ENCODE assay signal across 27 cellular contexts in genomic region chrX:31392541-31392940, GRCh38.
"Had no signal": no experiment of that assay in that cellular context is flagged by ENCODE, and none has a peak within 500 bp of the region (broad histone marks: within the 10 kb centered on the region; RNA-seq: fewer than 3 reads in every experiment).

No MANE protein-coding gene starts in this region.

- H3K4me3 Mint-ChIP-seq: activated B cell treated with CpG ODN at 0.5 μM for 24 hours; activated CD4-positive, alpha-beta T cell treated with anti-CD3 and anti-CD28 coated beads, Interleukin-2, amount 10 ng/mL, durations not matched to agents 24 days and 14 days; activated CD8-positive, alpha-beta memory T cell treated with anti-CD3 and anti-CD28 coated beads, Interleukin-2, amount 10 ng/mL, durations not matched to agents 7 days and 5 days; activated naive CD4-positive, alpha-beta T cell treated with anti-CD3 and anti-CD28 coated beads for 36 hours; activated naive CD8-positive, alpha-beta T cell; activated T-cell treated with anti-CD3 and anti-CD28 coated beads, Interleukin-2, amount 50 U/mL, for 24 hours; activated T-helper 17 cell treated with anti-CD3 and anti-CD28 coated beads, Interleukin-2, amount 50 U/mL, for 72 hours; T-helper 17 cell had no signal

- ATAC-seq: activated CD8-positive, alpha-beta memory T cell treated with anti-CD3 and anti-CD28 coated beads, Interleukin-2, amount 10 ng/mL, durations not matched to agents 7 days and 5 days; activated T-helper 17 cell treated with anti-CD3 and anti-CD28 coated beads, Interleukin-2, amount 50 U/mL, for 72 hours; T-helper 17 cell had no signal

- H3K27me3 Mint-ChIP-seq: activated B cell treated with CpG ODN at 0.5 μM for 24 hours; activated CD4-positive, alpha-beta T cell treated with anti-CD3 and anti-CD28 coated beads, Interleukin-2, amount 10 ng/mL, durations not matched to agents 24 days and 14 days; activated CD8-positive, alpha-beta memory T cell treated with anti-CD3 and anti-CD28 coated beads, Interleukin-2, amount 10 ng/mL, durations not matched to agents 7 days and 5 days; activated naive CD8-positive, alpha-beta T cell; T-helper 17 cell had no signal

- H3K4me1 Mint-ChIP-seq: activated B cell treated with CpG ODN at 0.5 μM for 24 hours; activated CD4-positive, alpha-beta T cell treated with anti-CD3 and anti-CD28 coated beads, Interleukin-2, amount 10 ng/mL, durations not matched to agents 24 days and 14 days; activated CD8-positive, alpha-beta memory T cell treated with anti-CD3 and anti-CD28 coated beads, Interleukin-2, amount 10 ng/mL, durations not matched to agents 7 days and 5 days; activated T-helper 17 cell treated with anti-CD3 and anti-CD28 coated beads, Interleukin-2, amount 50 U/mL, for 72 hours; T-helper 17 cell had no signal

- H3K9me3 Mint-ChIP-seq: activated B cell treated with CpG ODN at 0.5 μM for 24 hours; activated CD4-positive, alpha-beta T cell treated with anti-CD3 and anti-CD28 coated beads, Interleukin-2, amount 10 ng/mL, durations not matched to agents 24 days and 14 days; activated naive CD4-positive, alpha-beta T cell treated with anti-CD3 and anti-CD28 coated beads for 36 hours; activated T-cell treated with anti-CD3 and anti-CD28 coated beads, Interleukin-2, amount 50 U/mL, for 24 hours; activated T-helper 17 cell treated with anti-CD3 and anti-CD28 coated beads, Interleukin-2, amount 50 U/mL, for 72 hours had no signal

- H3K27ac Mint-ChIP-seq: activated B cell treated with CpG ODN at 0.5 μM for 24 hours; activated CD4-positive, alpha-beta T cell treated with anti-CD3 and anti-CD28 coated beads, Interleukin-2, amount 10 ng/mL, durations not matched to agents 24 days and 14 days; activated CD8-positive, alpha-beta memory T cell treated with anti-CD3 and anti-CD28 coated beads, Interleukin-2, amount 10 ng/mL, durations not matched to agents 7 days and 5 days; activated naive CD4-positive, alpha-beta T cell treated with anti-CD3 and anti-CD28 coated beads for 36 hours; activated naive CD8-positive, alpha-beta T cell; activated T-cell treated with anti-CD3 and anti-CD28 coated beads, Interleukin-2, amount 50 U/mL, for 24 hours; activated T-helper 17 cell treated with anti-CD3 and anti-CD28 coated beads, Interleukin-2, amount 50 U/mL, for 72 hours; T-helper 17 cell had no signal

- H3K4me3 ChIP-seq: breast epithelium, SJSA1 had no signal

- DNase-seq: activated B cell treated with CpG ODN at 0.5 μM for 24 hours; activated CD4-positive, alpha-beta T cell treated with anti-CD3 and anti-CD28 coated beads for 1 hour; activated CD4-positive, alpha-beta T cell treated with anti-CD3 and anti-CD28 coated beads, Interleukin-2, amount 10 ng/mL, durations not matched to agents 24 days and 14 days; activated CD4-positive, alpha-beta T cell treated with anti-CD3 and anti-CD28 coated beads, Interleukin-2, amount 50 U/mL, for 48 hours; activated CD8-positive, alpha-beta memory T cell treated with anti-CD3 and anti-CD28 coated beads, Interleukin-2, amount 10 ng/mL, durations not matched to agents 7 days and 5 days; activated gamma-delta T cell; activated naive CD4-positive, alpha-beta T cell treated with anti-CD3 and anti-CD28 coated beads for 36 hours; activated T-cell treated with anti-CD3 and anti-CD28 coated beads, Interleukin-2, amount 50 U/mL, for 24 hours; caudate nucleus; Karpas-422; MM.1S; NCI-H1105; NCI-H1436; NCI-H1694 treated with DMSO at 0.1 percent for 48 hours; NCI-H2029 treated with DMSO at 0.1 percent for 48 hours; NCI-H345; NCI-H510A; NCI-H526 treated with DMSO at 0.1 percent for 48 hours; NCI-H82; NK-92 treated with Interleukin-12 subunit alpha and Interleukin-12 subunit beta, amount 100 ng/mL, for 24 hours; SHP77; T-helper 17 cell; T-helper 9 cell had no signal

- H3K36me3 Mint-ChIP-seq: activated CD8-positive, alpha-beta memory T cell treated with anti-CD3 and anti-CD28 coated beads, Interleukin-2, amount 10 ng/mL, durations not matched to agents 7 days and 5 days; activated naive CD8-positive, alpha-beta T cell had no signal
